11 cellular contexts compared by ENCODE assay signal in the genomic region with DNA sequence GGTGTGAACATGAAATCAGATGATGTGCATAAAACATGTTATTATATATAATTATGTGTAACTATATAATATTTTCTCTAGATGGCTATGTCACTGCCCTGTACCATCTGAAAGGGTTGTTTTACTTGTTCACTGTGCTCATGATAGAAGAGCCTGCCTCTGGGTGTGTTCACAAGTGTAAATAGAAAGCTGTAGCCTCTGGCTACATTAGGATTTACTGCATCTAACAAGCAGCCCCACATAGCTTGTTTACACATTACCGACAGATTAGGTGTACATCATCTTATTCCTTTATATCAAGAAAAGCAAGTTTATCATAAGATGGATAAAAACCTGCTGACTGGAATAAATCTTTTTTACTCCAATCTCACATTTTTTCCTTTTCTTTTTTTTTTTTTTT. TPM values are rescaled to one million over a fixed set of nuclear protein-coding genes. Genes with fewer than 3 reads are reported as not detected.
A peak's percentile ranks its signal among the peaks of the same experiment; 100 is the strongest.
DNase-seq lines count a peak whose midpoint lies in the region; ATAC-seq and TF ChIP-seq lines count a peak whose summit lies in the region.
"Had no signal": no experiment of that assay in that cellular context is flagged by ENCODE, and none has a peak within 500 bp of the region (broad histone marks: within the 10 kb centered on the region; RNA-seq: fewer than 3 reads in every experiment).

No MANE protein-coding gene starts in this region.

- no peaks in the 10 kb centered on the region for H3K9me3 Mint-ChIP-seq in activated naive CD4-positive, alpha-beta T cell treated with anti-CD3 and anti-CD28 coated beads, Interleukin-2, amount 10 ng/mL, durations not matched to agents 7 days and 5 days
- no peaks in the 10 kb centered on the region for H3K9me3 Mint-ChIP-seq in activated naive CD4-positive, alpha-beta T cell treated with anti-CD3 and anti-CD28 coated beads for 36 hours

- H3K27ac ChIP-seq in SJCRH30 (peak overlapping the region; percentile 98; the same call in 1 of the 2 replicates), tibial artery (peak overlapping the region; percentile 87 to 91)

- H3K4me1 Mint-ChIP-seq in activated naive CD4-positive, alpha-beta T cell treated with anti-CD3 and anti-CD28 coated beads, Interleukin-2, amount 10 ng/mL, durations not matched to agents 7 days and 5 days: peaks cover 27% of the 10 kb centered on the region
- H3K4me1 Mint-ChIP-seq in activated naive CD4-positive, alpha-beta T cell treated with anti-CD3 and anti-CD28 coated beads for 36 hours (ENCODE audit: low read depth): peaks cover 14% of the 10 kb centered on the region

- H3K4me3 Mint-ChIP-seq in activated naive CD4-positive, alpha-beta T cell treated with anti-CD3 and anti-CD28 coated beads, Interleukin-2, amount 10 ng/mL, durations not matched to agents 7 days and 5 days: peak overlapping the region; percentile 54
- no peak overlapping the region for H3K4me3 Mint-ChIP-seq in activated naive CD4-positive, alpha-beta T cell treated with anti-CD3 and anti-CD28 coated beads for 36 hours

- no peaks in the 10 kb centered on the region for H3K36me3 Mint-ChIP-seq in activated naive CD4-positive, alpha-beta T cell treated with anti-CD3 and anti-CD28 coated beads, Interleukin-2, amount 10 ng/mL, durations not matched to agents 7 days and 5 days
- no peaks in the 10 kb centered on the region for H3K36me3 Mint-ChIP-seq in activated naive CD4-positive, alpha-beta T cell treated with anti-CD3 and anti-CD28 coated beads for 36 hours (ENCODE audit: low read depth)

- H3K36me3 ChIP-seq in SJCRH30 (no peaks in the 10 kb centered on the region), mucosa of descending colon (ENCODE audit: low read depth) (no peaks in the 10 kb centered on the region), tibial artery (no peaks in the 10 kb centered on the region)
- H3K36me3 ChIP-seq: SJSA1 had no signal

- TF ChIP-seq CTCF in mucosa of descending colon (IDR thresholded peaks at IDR 0.05) (no peak), tibial artery (IDR thresholded peaks at IDR 0.05) (no peak)

- H3K27me3 ChIP-seq in SJCRH30 (no peaks in the 10 kb centered on the region), tibial artery (no peaks in the 10 kb centered on the region)
- H3K27me3 ChIP-seq: SJSA1 had no signal

- no peak for DNase-seq in activated naive CD4-positive, alpha-beta T cell treated with anti-CD3 and anti-CD28 coated beads, Interleukin-2, amount 10 ng/mL, durations not matched to agents 7 days and 5 days
- DNase-seq in activated naive CD4-positive, alpha-beta T cell treated with anti-CD3 and anti-CD28 coated beads for 36 hours: no peak
- DNase-seq in SJCRH30 (no peak), mucosa of descending colon (peak in 1 of 3 donors; percentile 30), tibial artery (no peak), NCI-H510A (lab: John Stamatoyannopoulos, UW) (no peak)
- DNase-seq: amniotic stem cell, NCI-H2081 treated with DMSO at 0.1 percent for 48 hours had no signal

- no peak overlapping the region for H3K27ac Mint-ChIP-seq in activated naive CD4-positive, alpha-beta T cell treated with anti-CD3 and anti-CD28 coated beads, Interleukin-2, amount 10 ng/mL, durations not matched to agents 7 days and 5 days
- H3K27ac Mint-ChIP-seq in activated naive CD4-positive, alpha-beta T cell treated with anti-CD3 and anti-CD28 coated beads for 36 hours: no peak overlapping the region

- H3K27me3 Mint-ChIP-seq in activated naive CD4-positive, alpha-beta T cell treated with anti-CD3 and anti-CD28 coated beads, Interleukin-2, amount 10 ng/mL, durations not matched to agents 7 days and 5 days: no peaks in the 10 kb centered on the region
- H3K27me3 Mint-ChIP-seq in activated naive CD4-positive, alpha-beta T cell treated with anti-CD3 and anti-CD28 coated beads for 36 hours (ENCODE audit: low read depth): peaks cover 2% of the 10 kb centered on the region

- CTCF ChIA-PET in activated naive CD4-positive, alpha-beta T cell treated with anti-CD3 and anti-CD28 coated beads, Interleukin-2, amount 10 ng/mL, durations not matched to agents 7 days and 5 days (lab: Charles Lee): interaction anchor here (0.5 kb wide), 1 partner anchor 106 kb away, joined by 3 read pairs; no protein-coding TSS in a partner anchor
- CTCF ChIA-PET in activated naive CD4-positive, alpha-beta T cell treated with anti-CD3 and anti-CD28 coated beads for 36 hours (lab: Charles Lee): interaction anchor here (0.6 kb wide), 1 partner anchor 19 kb away, joined by 3 read pairs; no protein-coding TSS in a partner anchor

- H3K4me1 ChIP-seq in SJCRH30 (peaks cover 3% of the 10 kb centered on the region; the same call in 1 of the 2 replicates), mucosa of descending colon (ENCODE audit: low read depth) (peaks cover 31% of the 10 kb centered on the region), tibial artery (peaks cover 0 to 48% (median 40%) of the 10 kb centered on the region in 4 donors)

- intact Hi-C loops in activated naive CD4-positive, alpha-beta T cell treated with anti-CD3 and anti-CD28 coated beads for 36 hours (cut with micrococcal nuclease): no loop called here
- intact Hi-C loops in mucosa of descending colon (cut with DNase I, micrococcal nuclease) (loop anchor here in 1 of 2 donors (5.0 kb wide), 1 partner anchor 44 kb away; no protein-coding TSS in a partner anchor), tibial artery (cut with DNase I; ENCODE audit: low total_unique reads) (no loop called here)

- H3K4me3 ChIP-seq in SJCRH30 (no peak overlapping the region), mucosa of descending colon (no peak overlapping the region), tibial artery (no peak overlapping the region)
- H3K4me3 ChIP-seq: SJSA1 had no signal

- ATAC-seq in mucosa of descending colon: peak; percentile 10
- ATAC-seq in GM18498 (IDR thresholded peaks at IDR 0.05; ENCODE audit: unreplicated experiment): no peak
- ATAC-seq in GM19463 (IDR thresholded peaks at IDR 0.05; ENCODE audit: unreplicated experiment): no peak

- H3K9me3 ChIP-seq in SJCRH30 (replicated peaks): no peaks in the 10 kb centered on the region
- H3K9me3 ChIP-seq in mucosa of descending colon: no peaks in the 10 kb centered on the region
- H3K9me3 ChIP-seq in tibial artery: no peaks in the 10 kb centered on the region
- H3K9me3 ChIP-seq: SJSA1 had no signal

RNA-seq across cellular contexts. Expression of a gene that starts 46.1 kb away (rescaled TPM):
- total RNA-seq in activated naive CD4-positive, alpha-beta T cell treated with anti-CD3 and anti-CD28 coated beads for 36 hours: 1 to 10 TPM; 9.4 to 9.7 TPM
- 44.7 and 62.3 TPM in 2 replicates for total RNA-seq in SJCRH30 (2014; rRNA removed; shearing (Covaris generic))
- 10 to 100 TPM; 65.4 to 95.9 (median 86.6) TPM for total RNA-seq in mucosa of descending colon

RNA-seq across cellular contexts. Expression of a gene that starts 48.2 kb away (rescaled TPM):
- total RNA-seq in activated naive CD4-positive, alpha-beta T cell treated with anti-CD3 and anti-CD28 coated beads for 36 hours: under 1 TPM; 0.17 to 0.19 TPM
- total RNA-seq in SJCRH30 (2014; rRNA removed; shearing (Covaris generic)): not detected in 2 replicates
- total RNA-seq in mucosa of descending colon: 1 to 10 TPM; 2.3 to 5.3 (median 5.2) TPM
